Comparison of ENCODE assay signal across 11 cellular contexts in the genomic region with DNA sequence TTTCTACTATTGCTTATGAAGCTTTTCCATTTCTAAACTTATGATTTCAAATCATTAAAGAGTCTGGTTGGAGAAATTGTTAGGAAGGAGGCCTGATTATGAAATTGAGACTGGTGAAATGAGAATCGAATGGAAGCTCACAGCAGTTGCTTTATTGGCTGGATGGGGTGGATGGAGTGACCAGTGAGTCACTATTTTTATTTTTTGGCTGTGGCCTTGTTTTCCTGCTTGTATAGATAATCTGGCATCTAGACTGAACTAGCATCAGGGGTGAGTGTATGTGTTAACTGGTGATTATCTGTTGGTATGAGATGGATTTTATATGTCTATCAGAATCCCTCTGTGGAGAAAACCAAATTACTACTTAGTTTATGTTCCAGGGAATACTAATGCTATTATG. TPM values are rescaled to one million over a fixed set of nuclear protein-coding genes. Genes with fewer than 3 reads are reported as not detected.
DNase-seq lines count a peak whose midpoint lies in the region; ATAC-seq, FAIRE-seq and TF ChIP-seq lines count a peak whose summit lies in the region.
"Had no signal": no experiment of that assay in that cellular context is flagged by ENCODE, and none has a peak within 500 bp of the region (broad histone marks: within the 10 kb centered on the region; RNA-seq: fewer than 3 reads in every experiment).

No MANE protein-coding gene starts in this region.

- TF ChIP-seq CTCF in endothelial cell of umbilical vein (IDR thresholded peaks at IDR 0.05; ENCODE audit: extremely low read depth in 1 of 2, insufficient read depth in 1 of 2, low read depth in 1 of 2, low read length in 2 of 2) (no peak), mesothelial cell of epicardium (IDR thresholded peaks at IDR 0.05; ENCODE audit: unreplicated experiment) (no peak), vagina (IDR thresholded peaks at IDR 0.05) (no peak)

- H3K4me3 Mint-ChIP-seq in activated naive CD8-positive, alpha-beta T cell, result no peak overlapping the region
- H3K4me3 Mint-ChIP-seq in activated naive CD8-positive, alpha-beta T cell treated with anti-CD3 and anti-CD28 coated beads, Interleukin-2, amount 50 U/mL, for 24 hours, result no peak overlapping the region
- no peak overlapping the region for H3K4me3 Mint-ChIP-seq in mesothelial cell of epicardium
- H3K4me3 Mint-ChIP-seq: activated CD4-positive, alpha-beta memory T cell treated with anti-CD3 and anti-CD28 coated beads for 36 hours had no signal

- H3K9ac ChIP-seq in endothelial cell of umbilical vein (replicated peaks; ENCODE audit: extremely low read depth, insufficient read depth, low read length), result no peak overlapping the region

- H3K27ac Mint-ChIP-seq in activated naive CD8-positive, alpha-beta T cell, result peak overlapping the region; percentile 12
- H3K27ac Mint-ChIP-seq in activated naive CD8-positive, alpha-beta T cell treated with anti-CD3 and anti-CD28 coated beads, Interleukin-2, amount 50 U/mL, for 24 hours, result no peak overlapping the region
- peak overlapping the region; percentile 55 for H3K27ac Mint-ChIP-seq in mesothelial cell of epicardium
- H3K27ac Mint-ChIP-seq: activated CD4-positive, alpha-beta memory T cell treated with anti-CD3 and anti-CD28 coated beads for 36 hours had no signal

- H3K9me1 ChIP-seq in endothelial cell of umbilical vein (replicated peaks; ENCODE audit: control insufficient read depth, extremely low read depth, insufficient read depth, low read length), result no peaks in the 10 kb centered on the region

- H3K36me3 ChIP-seq in endothelial cell of umbilical vein (ENCODE audit: control insufficient read depth in 2 of 2, extremely low read depth in 1 of 2, insufficient read depth in 2 of 2, low read length in 2 of 2) (no peaks in the 10 kb centered on the region), vagina (no peaks in the 10 kb centered on the region)

- intact Hi-C loops in endothelial cell of umbilical vein (cut with micrococcal nuclease), result loop anchor here (5.0 kb wide), 1 partner anchor 39 kb away; no protein-coding TSS in a partner anchor
- intact Hi-C loops in vagina (cut with DNase I), result no loop called here

- H3K4me1 ChIP-seq in endothelial cell of umbilical vein (ENCODE audit: control insufficient read depth, extremely low read depth, insufficient read depth, low read length) (peaks cover 22% of the 10 kb centered on the region), vagina (peaks cover 31% of the 10 kb centered on the region)

- no peak for FAIRE-seq in endothelial cell of umbilical vein (lab: Jason Lieb, UNC)

- H2AFZ ChIP-seq in endothelial cell of umbilical vein (ENCODE audit: low read depth, low read length), result no peak overlapping the region

- no peak for DNase-seq in activated naive CD8-positive, alpha-beta T cell treated with anti-CD3 and anti-CD28 coated beads, Interleukin-2, amount 50 U/mL, for 24 hours
- DNase-seq in endothelial cell of umbilical vein (ENCODE audit: low read depth, low spot score) (peak; percentile 41), mesothelial cell of epicardium (ENCODE audit: low spot score in 2 of 2, unreplicated experiment in 2 of 2) (no peak), vagina (ENCODE audit: extremely low spot score in 2 of 2) (no peak)
- DNase-seq: activated CD4-positive, alpha-beta memory T cell treated with anti-CD3 and anti-CD28 coated beads for 36 hours; activated naive CD4-positive, alpha-beta T cell treated with anti-CD3 and anti-CD28 coated beads, Interleukin-2, amount 50 U/mL, for 16 hours; stimulated activated naive CD4-positive, alpha-beta T cell treated with Interleukin-2 at 50 U/mL for 16 hours had no signal

- H3K27ac ChIP-seq in endothelial cell of umbilical vein (ENCODE audit: insufficient read depth, low read depth, low read length) (peak overlapping the region; percentile 20), vagina (peak overlapping the region; percentile 67)

- no peaks in the 10 kb centered on the region for H3K9me3 ChIP-seq in endothelial cell of umbilical vein (replicated peaks; ENCODE audit: control insufficient read depth, insufficient read depth, low read length)
- H3K9me3 ChIP-seq in vagina, result no peaks in the 10 kb centered on the region

- H3K27me3 ChIP-seq in endothelial cell of umbilical vein (ENCODE audit: control insufficient read depth in 2 of 2, insufficient read depth in 2 of 2, low read length in 2 of 2), result no peaks in the 10 kb centered on the region
- no peaks in the 10 kb centered on the region for H3K27me3 ChIP-seq in vagina

- H3K79me2 ChIP-seq in endothelial cell of umbilical vein (ENCODE audit: control insufficient read depth, insufficient read depth, low read length), result peaks cover 84% of the 10 kb centered on the region

- POLR2A ChIA-PET in endothelial cell of umbilical vein (lab: Charles Lee), result no interaction called here

- H3K9me3 Mint-ChIP-seq in activated naive CD8-positive, alpha-beta T cell (ENCODE audit: low read depth), result no peaks in the 10 kb centered on the region
- H3K9me3 Mint-ChIP-seq in activated naive CD8-positive, alpha-beta T cell treated with anti-CD3 and anti-CD28 coated beads, Interleukin-2, amount 50 U/mL, for 24 hours, result no peaks in the 10 kb centered on the region
- H3K9me3 Mint-ChIP-seq in mesothelial cell of epicardium, result peaks cover 3% of the 10 kb centered on the region
- H3K9me3 Mint-ChIP-seq: activated CD4-positive, alpha-beta memory T cell treated with anti-CD3 and anti-CD28 coated beads for 36 hours had no signal

- no peak for TF ChIP-seq POLR2A in endothelial cell of umbilical vein (IDR thresholded peaks at IDR 0.05; ENCODE audit: low read depth, low read length)
- TF ChIP-seq POLR2A in vagina (IDR thresholded peaks at IDR 0.05), result no peak

- H3K27me3 Mint-ChIP-seq in activated naive CD8-positive, alpha-beta T cell, result no peaks in the 10 kb centered on the region
- H3K27me3 Mint-ChIP-seq in activated naive CD8-positive, alpha-beta T cell treated with anti-CD3 and anti-CD28 coated beads, Interleukin-2, amount 50 U/mL, for 24 hours, result no peaks in the 10 kb centered on the region
- H3K27me3 Mint-ChIP-seq in mesothelial cell of epicardium (ENCODE audit: low read depth), result no peaks in the 10 kb centered on the region
- H3K27me3 Mint-ChIP-seq: activated CD4-positive, alpha-beta memory T cell treated with anti-CD3 and anti-CD28 coated beads for 36 hours had no signal

- H3K4me3 ChIP-seq in endothelial cell of umbilical vein (replicated peaks in 1 of 3; ENCODE audit: insufficient read depth in 1 of 3, low read depth in 1 of 3, low read length in 3 of 3), result no peak overlapping the region
- no peak overlapping the region for H3K4me3 ChIP-seq in vagina

- no peaks in the 10 kb centered on the region for H4K20me1 ChIP-seq in endothelial cell of umbilical vein (replicated peaks; ENCODE audit: control insufficient read depth, extremely low read depth, insufficient read depth, low read length)

- peaks cover 22% of the 10 kb centered on the region for H3K4me1 Mint-ChIP-seq in activated naive CD8-positive, alpha-beta T cell (ENCODE audit: low read depth)
- peaks cover 12% of the 10 kb centered on the region for H3K4me1 Mint-ChIP-seq in activated naive CD8-positive, alpha-beta T cell treated with anti-CD3 and anti-CD28 coated beads, Interleukin-2, amount 50 U/mL, for 24 hours
- H3K4me1 Mint-ChIP-seq in mesothelial cell of epicardium, result peaks cover 21% of the 10 kb centered on the region

- H3K4me2 ChIP-seq in endothelial cell of umbilical vein (ENCODE audit: insufficient read depth, low read length), result peak overlapping the region; percentile 38

- dilution Hi-C loops in endothelial cell of umbilical vein (cut with MboI; ENCODE audit: extremely low pct_ligation_motif_present, low sequenced_read_pairs), result no loop called here

- BruUV-seq in endothelial cell of umbilical vein (replicated peaks; lab: Mats Ljungman, UMichigan), result no TSS peak

- H3K36me3 Mint-ChIP-seq in activated naive CD8-positive, alpha-beta T cell, result peaks cover 10% of the 10 kb centered on the region
- peaks cover 15% of the 10 kb centered on the region for H3K36me3 Mint-ChIP-seq in activated naive CD8-positive, alpha-beta T cell treated with anti-CD3 and anti-CD28 coated beads, Interleukin-2, amount 50 U/mL, for 24 hours (ENCODE audit: low read depth)
- peaks cover 10% of the 10 kb centered on the region for H3K36me3 Mint-ChIP-seq in mesothelial cell of epicardium

- ATAC-seq in activated naive CD8-positive, alpha-beta T cell treated with anti-CD3 and anti-CD28 coated beads, Interleukin-2, amount 50 U/mL, for 24 hours, result no peak
- no peak for ATAC-seq in GM21367 (IDR thresholded peaks at IDR 0.05; ENCODE audit: unreplicated experiment)
- no peak for ATAC-seq in HG03108 (IDR thresholded peaks at IDR 0.05; ENCODE audit: unreplicated experiment)
- ATAC-seq in GM21360 (IDR thresholded peaks at IDR 0.05; ENCODE audit: unreplicated experiment), result no peak

- CTCF ChIA-PET in endothelial cell of umbilical vein (lab: Charles Lee), result interaction anchor here (0.8 to 4.5 kb wide), 8 partner anchors 11 to 48 kb away, joined by 3 to 21 read pairs (median 6); no protein-coding TSS in a partner anchor

TF ChIP-seq in endothelial cell of umbilical vein, 7 proteins besides CTCF, POLR2A, EP300 and RAD21:
- TF ChIP-seq FOS (IDR thresholded peaks at IDR 0.05; ENCODE audit: borderline replicate concordance, insufficient read depth, low read length), result peak; percentile 28
- TF ChIP-seq POLR2AphosphoS5 (IDR thresholded peaks at IDR 0.05; ENCODE audit: insufficient read depth, low read depth, low read length), result no peak
TF ChIP-seq in endothelial cell of umbilical vein: peak in this region for 1.

RNA-seq across cellular contexts. Expression of a gene that starts 36.2 kb away (rescaled TPM):
- total RNA-seq in endothelial cell of umbilical vein (65.6 and 67.3 TPM in 2 replicates), mesothelial cell of epicardium (27.3 to 27.6 TPM (median 27.4 TPM) in 3 replicates), vagina (14.7 TPM)
- polyA plus RNA-seq in endothelial cell of umbilical vein, result 20.2 and 21.2 TPM in 2 replicates
- polyA plus RNA-seq in endothelial cell of umbilical vein (2011; cell fraction: cytosol; rRNA removed), result 25.9 and 27.7 TPM in 2 replicates
- 62.4 and 62.6 TPM in 2 replicates for polyA plus RNA-seq in endothelial cell of umbilical vein (2011; cell fraction: nucleus; rRNA removed)
- polyA plus RNA-seq in endothelial cell of umbilical vein (2012), result 27.3 and 29.8 TPM in 2 replicates
- 74.3 and 77.7 TPM in 2 replicates for polyA minus RNA-seq in endothelial cell of umbilical vein
- polyA minus RNA-seq in endothelial cell of umbilical vein (2011; cell fraction: cytosol; rRNA and poly(A)+ RNA removed), result 12.7 TPM
- 220 and 322 TPM in 2 replicates for polyA minus RNA-seq in endothelial cell of umbilical vein (2011; cell fraction: nucleus; rRNA and poly(A)+ RNA removed)
